2 cellular contexts compared by ENCODE assay signal in the genomic region with DNA sequence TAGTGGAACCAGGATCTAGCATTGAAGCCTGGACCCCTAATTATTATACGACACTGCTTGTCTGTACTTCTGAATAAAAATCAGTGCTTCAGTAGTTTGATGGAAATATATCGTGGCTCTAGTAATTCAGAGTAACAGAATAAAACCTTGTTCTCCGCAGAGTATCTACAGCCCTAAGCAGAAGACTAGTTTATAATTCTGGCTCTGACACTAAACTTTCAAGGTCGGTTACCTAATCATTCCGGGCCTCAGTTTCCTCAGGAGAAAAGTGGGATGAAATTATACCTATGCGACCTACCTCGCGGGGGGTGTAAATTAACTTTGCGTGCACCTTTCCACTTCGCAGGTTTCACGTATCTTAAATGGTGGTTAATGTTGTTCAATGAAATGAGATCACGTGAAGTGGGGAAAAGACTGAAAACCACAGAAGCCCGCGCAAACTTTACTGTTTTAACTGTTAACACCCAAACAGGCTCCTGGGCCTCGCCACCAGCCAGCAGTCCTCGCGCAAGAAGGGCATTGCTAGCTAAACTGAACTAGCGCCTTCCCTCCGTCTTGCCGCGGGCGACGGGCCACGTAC.
TF ChIP-seq lines count a peak whose summit lies in the region.

No MANE protein-coding gene starts in this region.

TF ChIP-seq in K562, 482 proteins besides CTCF, POLR2A, EP300 and RAD21 (continues in another document):
- no peak for TF ChIP-seq ZNF507 (tag; conservative IDR thresholded peaks at IDR 0.05)
- no peak for TF ChIP-seq SLC30A9 (CRISPR knock-in tag; IDR thresholded peaks at IDR 0.05)
- peak; percentile 47; the same call in 1 of the 2 replicates for TF ChIP-seq RNF2 (IDR thresholded peaks at IDR 0.05)
- no peak for TF ChIP-seq NCOR1 (IDR thresholded peaks at IDR 0.05)
- TF ChIP-seq POLR2AphosphoS2 (IDR thresholded peaks at IDR 0.05; ENCODE audit: low read length): no peak
- TF ChIP-seq PPARD (CRISPR knock-in tag; IDR thresholded peaks at IDR 0.05): no peak
- 0 out of 2 replicates have a peak, but pooled peaks have one; percentile 16 for TF ChIP-seq ZSCAN29 (IDR thresholded peaks at IDR 0.05)
- no peak for TF ChIP-seq ZNF778 (CRISPR knock-in tag; IDR thresholded peaks at IDR 0.05)
- TF ChIP-seq REST (CRISPR knock-in tag; IDR thresholded peaks at IDR 0.05; ENCODE audit: low read depth): 0 out of 2 replicates have a peak, but pooled peaks have one; percentile 32
- TF ChIP-seq RBM15 (IDR thresholded peaks at IDR 0.05; ENCODE audit: insufficient read depth, low read length): no peak
- TF ChIP-seq PHF20 (IDR thresholded peaks at IDR 0.05; ENCODE audit: partially characterized antibody): no peak
- peak; percentile 18 for TF ChIP-seq NEUROD1 (IDR thresholded peaks at IDR 0.05; ENCODE audit: borderline replicate concordance, low read depth, low read length, partially characterized antibody)
- TF ChIP-seq MECOM (CRISPR knock-in tag; IDR thresholded peaks at IDR 0.05): no peak
- no peak for TF ChIP-seq GABPA (tag; conservative IDR thresholded peaks at IDR 0.05; ENCODE audit: low read depth)
- TF ChIP-seq, protein P1, sequence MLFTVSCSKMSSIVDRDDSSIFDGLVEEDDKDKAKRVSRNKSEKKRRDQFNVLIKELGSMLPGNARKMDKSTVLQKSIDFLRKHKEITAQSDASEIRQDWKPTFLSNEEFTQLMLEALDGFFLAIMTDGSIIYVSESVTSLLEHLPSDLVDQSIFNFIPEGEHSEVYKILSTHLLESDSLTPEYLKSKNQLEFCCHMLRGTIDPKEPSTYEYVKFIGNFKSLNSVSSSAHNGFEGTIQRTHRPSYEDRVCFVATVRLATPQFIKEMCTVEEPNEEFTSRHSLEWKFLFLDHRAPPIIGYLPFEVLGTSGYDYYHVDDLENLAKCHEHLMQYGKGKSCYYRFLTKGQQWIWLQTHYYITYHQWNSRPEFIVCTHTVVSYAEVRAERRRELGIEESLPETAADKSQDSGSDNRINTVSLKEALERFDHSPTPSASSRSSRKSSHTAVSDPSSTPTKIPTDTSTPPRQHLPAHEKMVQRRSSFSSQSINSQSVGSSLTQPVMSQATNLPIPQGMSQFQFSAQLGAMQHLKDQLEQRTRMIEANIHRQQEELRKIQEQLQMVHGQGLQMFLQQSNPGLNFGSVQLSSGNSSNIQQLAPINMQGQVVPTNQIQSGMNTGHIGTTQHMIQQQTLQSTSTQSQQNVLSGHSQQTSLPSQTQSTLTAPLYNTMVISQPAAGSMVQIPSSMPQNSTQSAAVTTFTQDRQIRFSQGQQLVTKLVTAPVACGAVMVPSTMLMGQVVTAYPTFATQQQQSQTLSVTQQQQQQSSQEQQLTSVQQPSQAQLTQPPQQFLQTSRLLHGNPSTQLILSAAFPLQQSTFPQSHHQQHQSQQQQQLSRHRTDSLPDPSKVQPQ (CRISPR knock-in tag; IDR thresholded peaks at IDR 0.05; ENCODE audit: borderline replicate concordance): no peak
- no peak for TF ChIP-seq PHB (CRISPR knock-in tag; IDR thresholded peaks at IDR 0.05)
- TF ChIP-seq ZNF695 (CRISPR knock-in tag; IDR thresholded peaks at IDR 0.05): 0 out of 2 replicates have a peak, but pooled peaks have one; percentile 10
- TF ChIP-seq HSF4 (CRISPR knock-in tag; IDR thresholded peaks at IDR 0.05; ENCODE audit: borderline replicate concordance): no peak
- 0 out of 2 replicates have a peak, but pooled peaks have one; percentile 14 for TF ChIP-seq CEBPG (CRISPR knock-in tag; IDR thresholded peaks at IDR 0.05)
- TF ChIP-seq CEBPG (tag; conservative IDR thresholded peaks at IDR 0.05 in 1 of 2, IDR thresholded peaks at IDR 0.05 in 1 of 2): peak; percentile 61 to 82; a peak in 3 of 4 replicates
- TF ChIP-seq ZNF583 (CRISPR knock-in tag; IDR thresholded peaks at IDR 0.05): peak; percentile 31; the same call in 1 of the 2 replicates
- no peak for TF ChIP-seq ARID1B (IDR thresholded peaks at IDR 0.05)
- no peak for TF ChIP-seq SMAD1 (IDR thresholded peaks at IDR 0.05; ENCODE audit: low read depth, low read length, partially characterized antibody)
- TF ChIP-seq CBX1 (IDR thresholded peaks at IDR 0.05; ENCODE audit: low read depth): no peak
- TF ChIP-seq TRIM24 (IDR thresholded peaks at IDR 0.05): peak in 1 of 2 experiments; percentile 19; a peak in 1 of 4 replicates
- TF ChIP-seq, protein P2, sequence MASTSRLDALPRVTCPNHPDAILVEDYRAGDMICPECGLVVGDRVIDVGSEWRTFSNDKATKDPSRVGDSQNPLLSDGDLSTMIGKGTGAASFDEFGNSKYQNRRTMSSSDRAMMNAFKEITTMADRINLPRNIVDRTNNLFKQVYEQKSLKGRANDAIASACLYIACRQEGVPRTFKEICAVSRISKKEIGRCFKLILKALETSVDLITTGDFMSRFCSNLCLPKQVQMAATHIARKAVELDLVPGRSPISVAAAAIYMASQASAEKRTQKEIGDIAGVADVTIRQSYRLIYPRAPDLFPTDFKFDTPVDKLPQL (IDR thresholded peaks at IDR 0.05; ENCODE audit: extremely low read depth, insufficient read length): no peak

TF ChIP-seq in HEK293T, 16 proteins besides CTCF, POLR2A, EP300 and RAD21:
- TF ChIP-seq PKNOX1 (IDR thresholded peaks at IDR 0.05) (no peak), HDGF (IDR thresholded peaks at IDR 0.05; ENCODE audit: borderline replicate concordance) (no peak), FOXA1 (IDR thresholded peaks at IDR 0.05) (no peak), BHLHE40 (IDR thresholded peaks at IDR 0.05; ENCODE audit: borderline replicate concordance) (no peak), SP1 (IDR thresholded peaks at IDR 0.05) (no peak), ZNF384 (IDR thresholded peaks at IDR 0.05) (no peak), SUZ12 (IDR thresholded peaks at IDR 0.05) (no peak), NFRKB (IDR thresholded peaks at IDR 0.05) (no peak), TARDBP (IDR thresholded peaks at IDR 0.05) (no peak), FOXK2 (IDR thresholded peaks at IDR 0.05) (no peak), FOXM1 (IDR thresholded peaks at IDR 0.05; ENCODE audit: borderline replicate concordance) (no peak), ARNT (IDR thresholded peaks at IDR 0.05) (no peak), CTBP1 (IDR thresholded peaks at IDR 0.05; ENCODE audit: borderline replicate concordance) (no peak), LEF1 (IDR thresholded peaks at IDR 0.05; ENCODE audit: borderline replicate concordance) (no peak)
